8 cellular contexts compared by ENCODE assay signal in the genomic region with DNA sequence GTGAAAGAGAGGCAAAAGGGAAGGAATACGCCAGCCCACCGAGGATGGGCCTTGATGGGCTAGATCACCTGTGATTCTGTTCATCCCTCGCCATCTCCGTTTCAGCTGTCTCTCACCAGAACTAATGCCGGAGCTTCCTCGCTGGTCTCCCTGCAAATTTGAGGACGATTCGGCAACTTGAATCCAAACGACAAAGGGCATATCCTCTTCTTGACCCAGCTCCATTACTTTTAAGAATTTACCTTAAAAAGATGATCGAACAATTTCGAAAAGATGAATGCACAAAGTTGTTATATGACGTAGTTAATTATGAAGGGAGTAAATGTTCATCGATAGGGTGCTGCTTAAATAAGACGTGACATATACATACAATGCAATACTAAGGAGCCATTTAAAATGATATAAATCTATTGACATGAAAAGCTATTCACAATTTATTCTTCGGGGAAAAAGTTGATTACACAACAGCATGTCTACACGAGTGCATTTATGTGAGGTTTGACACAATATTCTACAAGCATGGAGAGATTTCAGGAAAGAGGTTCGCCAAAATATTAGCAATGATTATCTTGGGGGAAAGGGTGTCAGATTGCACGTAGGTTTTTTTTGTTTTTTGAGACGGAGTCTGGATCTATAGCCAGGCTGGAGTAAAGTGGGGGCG. TPM values are rescaled to one million over a fixed set of nuclear protein-coding genes. Genes with fewer than 3 reads are reported as not detected.
DNase-seq lines count a peak whose midpoint lies in the region; ATAC-seq and TF ChIP-seq lines count a peak whose summit lies in the region.

No MANE protein-coding gene starts in this region.

- H3K4me3 ChIP-seq in BJ (ENCODE audit: low read depth, low read length), result peak overlapping the region; percentile 96
- H3K4me3 ChIP-seq in iPS-18a (ENCODE audit: low read length), result peak overlapping the region; percentile 74
- peak overlapping the region; percentile 85 for H3K4me3 ChIP-seq in suprapubic skin

- H3K36me3 ChIP-seq in BJ (ENCODE audit: control insufficient read depth, insufficient read depth, low read length), result no peaks in the 10 kb centered on the region
- no peaks in the 10 kb centered on the region for H3K36me3 ChIP-seq in iPS-18a (ENCODE audit: control insufficient read depth, low read depth, low read length)
- H3K36me3 ChIP-seq in suprapubic skin, result no peaks in the 10 kb centered on the region

- TF ChIP-seq CTCF in BJ (IDR thresholded peaks at IDR 0.05; ENCODE audit: insufficient read depth, low read depth, low read length) (no peak), WTC11 (IDR thresholded peaks at IDR 0.05) (no peak), suprapubic skin (IDR thresholded peaks at IDR 0.05) (no peak)

- H3K4me1 Mint-ChIP-seq in WTC11, result peaks cover 40% of the 10 kb centered on the region

- H3K27me3 ChIP-seq in BJ (ENCODE audit: control insufficient read depth, insufficient read depth, low read length) (no peaks in the 10 kb centered on the region), iPS-18a (ENCODE audit: control insufficient read depth, insufficient read depth, low read length) (no peaks in the 10 kb centered on the region), suprapubic skin (no peaks in the 10 kb centered on the region)

- WGBS in suprapubic skin, result 35% methylated on average over 20 of the region's 20 CpGs

- H3K27ac Mint-ChIP-seq in WTC11, result peak overlapping the region; percentile 85

- TF ChIP-seq EP300 in suprapubic skin (IDR thresholded peaks at IDR 0.05), result no peak

- POLR2A ChIA-PET in BJ (lab: Charles Lee), result no interaction called here
- POLR2A ChIA-PET in WTC11 (lab: Charles Lee), result interaction anchor here (0.5 to 0.8 kb wide), 4 partner anchors 15 to 145 kb away, joined by 3 to 4 read pairs (median 3); no protein-coding TSS in a partner anchor

- peak; percentile 11 for ATAC-seq in GM19397 (IDR thresholded peaks at IDR 0.05; ENCODE audit: unreplicated experiment)
- no peak for ATAC-seq in WTC11

- no peaks in the 10 kb centered on the region for H3K9me3 Mint-ChIP-seq in WTC11

- TF ChIP-seq POLR2A in suprapubic skin (IDR thresholded peaks at IDR 0.05), result no peak

- H3K9ac ChIP-seq in iPS-18a (ENCODE audit: low read length), result peak overlapping the region; percentile 77

- no peaks in the 10 kb centered on the region for H3K36me3 Mint-ChIP-seq in WTC11

- DNase-seq in BJ (ENCODE audit: low read depth) (no peak), WTC11 (ENCODE audit: low spot score) (no peak), suprapubic skin (ENCODE audit: low spot score in 2 of 2) (no peak), T-helper 9 cell (no peak), 8988T (no peak), COLO668 (lab: John Stamatoyannopoulos, UW; ENCODE audit: unreplicated experiment) (no peak)

- H3K9me3 ChIP-seq in iPS-18a (ENCODE audit: control insufficient read depth, low read depth, low read length) (no peaks in the 10 kb centered on the region), suprapubic skin (no peaks in the 10 kb centered on the region)

- CTCF ChIA-PET in BJ (lab: Yijun Ruan, JAX), result interaction anchor here (1.0 to 1.6 kb wide), 5 partner anchors 27 to 248 kb away, joined by 3 to 5 read pairs (median 3); no protein-coding TSS in a partner anchor
- CTCF ChIA-PET in WTC11 (lab: Charles Lee), result interaction anchor here (0.6 to 1.6 kb wide), 6 partner anchors 27 to 247 kb away, joined by 3 to 13 read pairs (median 8); no protein-coding TSS in a partner anchor

- H3K27ac ChIP-seq in iPS-18a (ENCODE audit: low read length) (peak overlapping the region; percentile 26), suprapubic skin (peak overlapping the region; percentile 72)

- peak overlapping the region; percentile 80 for H3K4me3 Mint-ChIP-seq in WTC11

- no peaks in the 10 kb centered on the region for H3K27me3 Mint-ChIP-seq in WTC11 (ENCODE audit: low read depth)

- peaks cover 14% of the 10 kb centered on the region for H3K4me1 ChIP-seq in iPS-18a (ENCODE audit: control insufficient read depth, low read depth, low read length)
- H3K4me1 ChIP-seq in suprapubic skin, result peaks cover 18% of the 10 kb centered on the region

TF ChIP-seq in WTC11, 78 proteins besides CTCF, POLR2A, EP300 and RAD21:
- TF ChIP-seq ZMAT4 (CRISPR knock-in tag; IDR thresholded peaks at IDR 0.05), result no peak
- TF ChIP-seq, protein P1, sequence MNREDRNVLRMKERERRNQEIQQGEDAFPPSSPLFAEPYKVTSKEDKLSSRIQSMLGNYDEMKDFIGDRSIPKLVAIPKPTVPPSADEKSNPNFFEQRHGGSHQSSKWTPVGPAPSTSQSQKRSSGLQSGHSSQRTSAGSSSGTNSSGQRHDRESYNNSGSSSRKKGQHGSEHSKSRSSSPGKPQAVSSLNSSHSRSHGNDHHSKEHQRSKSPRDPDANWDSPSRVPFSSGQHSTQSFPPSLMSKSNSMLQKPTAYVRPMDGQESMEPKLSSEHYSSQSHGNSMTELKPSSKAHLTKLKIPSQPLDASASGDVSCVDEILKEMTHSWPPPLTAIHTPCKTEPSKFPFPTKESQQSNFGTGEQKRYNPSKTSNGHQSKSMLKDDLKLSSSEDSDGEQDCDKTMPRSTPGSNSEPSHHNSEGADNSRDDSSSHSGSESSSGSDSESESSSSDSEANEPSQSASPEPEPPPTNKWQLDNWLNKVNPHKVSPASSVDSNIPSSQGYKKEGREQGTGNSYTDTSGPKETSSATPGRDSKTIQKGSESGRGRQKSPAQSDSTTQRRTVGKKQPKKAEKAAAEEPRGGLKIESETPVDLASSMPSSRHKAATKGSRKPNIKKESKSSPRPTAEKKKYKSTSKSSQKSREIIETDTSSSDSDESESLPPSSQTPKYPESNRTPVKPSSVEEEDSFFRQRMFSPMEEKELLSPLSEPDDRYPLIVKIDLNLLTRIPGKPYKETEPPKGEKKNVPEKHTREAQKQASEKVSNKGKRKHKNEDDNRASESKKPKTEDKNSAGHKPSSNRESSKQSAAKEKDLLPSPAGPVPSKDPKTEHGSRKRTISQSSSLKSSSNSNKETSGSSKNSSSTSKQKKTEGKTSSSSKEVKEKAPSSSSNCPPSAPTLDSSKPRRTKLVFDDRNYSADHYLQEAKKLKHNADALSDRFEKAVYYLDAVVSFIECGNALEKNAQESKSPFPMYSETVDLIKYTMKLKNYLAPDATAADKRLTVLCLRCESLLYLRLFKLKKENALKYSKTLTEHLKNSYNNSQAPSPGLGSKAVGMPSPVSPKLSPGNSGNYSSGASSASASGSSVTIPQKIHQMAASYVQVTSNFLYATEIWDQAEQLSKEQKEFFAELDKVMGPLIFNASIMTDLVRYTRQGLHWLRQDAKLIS (CRISPR knock-in tag; IDR thresholded peaks at IDR 0.05; ENCODE audit: borderline replicate concordance), result no peak
- no peak for TF ChIP-seq PRRX2 (CRISPR knock-in tag; IDR thresholded peaks at IDR 0.05)
- TF ChIP-seq TEAD1 (CRISPR knock-in tag; IDR thresholded peaks at IDR 0.05), result no peak
- no peak for TF ChIP-seq FOXP1 (CRISPR knock-in tag; IDR thresholded peaks at IDR 0.05; ENCODE audit: borderline replicate concordance)
- no peak for TF ChIP-seq ZNF263 (CRISPR knock-in tag; IDR thresholded peaks at IDR 0.05; ENCODE audit: low read depth)
- TF ChIP-seq NFYB (CRISPR knock-in tag; conservative IDR thresholded peaks at IDR 0.05; ENCODE audit: low read depth), result no peak
- TF ChIP-seq ZBTB21 (CRISPR knock-in tag; IDR thresholded peaks at IDR 0.05; ENCODE audit: borderline replicate concordance), result no peak
- TF ChIP-seq ZNF121 (CRISPR knock-in tag; IDR thresholded peaks at IDR 0.05), result no peak
- no peak for TF ChIP-seq ELF4 (CRISPR knock-in tag; IDR thresholded peaks at IDR 0.05; ENCODE audit: low read depth)
- TF ChIP-seq CREB1 (CRISPR knock-in tag; IDR thresholded peaks at IDR 0.05), result no peak
- no peak for TF ChIP-seq E2F5 (CRISPR knock-in tag; IDR thresholded peaks at IDR 0.05)

RNA-seq across cellular contexts. Expression of gene FAM168A, which starts 0.9 kb away (rescaled TPM):
- 18.0 and 19.1 TPM in 2 replicates for polyA plus RNA-seq in BJ (2011; rRNA removed)
- 37.7 and 40.5 TPM in 2 replicates for polyA minus RNA-seq in BJ (2011; rRNA and poly(A)+ RNA removed)
- total RNA-seq in WTC11 (2021) (23.6 to 25.9 TPM (median 24.2 TPM) in 3 replicates), suprapubic skin (10 to 100 TPM; 17.7 to 40.1 (median 22.2) TPM)

RNA-seq across cellular contexts. Expression of gene PLEKHB1, which starts 47.5 kb away (rescaled TPM):
- 0.29 and 0.40 TPM in 2 replicates for polyA plus RNA-seq in BJ (2011; rRNA removed)
- 0.33 TPM in 1 of 2 replicates, not detected in the other for polyA minus RNA-seq in BJ (2011; rRNA and poly(A)+ RNA removed)
- total RNA-seq in WTC11 (2021), result 11.4 to 15.8 TPM (median 12.0 TPM) in 3 replicates
- total RNA-seq in suprapubic skin, result 10 to 100 TPM in 1 of 4 donors, 1 to 10 TPM in 3; 4.7 to 12.5 (median 6.3) TPM
